Comparison of ENCODE assay signal across 10 cellular contexts in the genomic region with DNA sequence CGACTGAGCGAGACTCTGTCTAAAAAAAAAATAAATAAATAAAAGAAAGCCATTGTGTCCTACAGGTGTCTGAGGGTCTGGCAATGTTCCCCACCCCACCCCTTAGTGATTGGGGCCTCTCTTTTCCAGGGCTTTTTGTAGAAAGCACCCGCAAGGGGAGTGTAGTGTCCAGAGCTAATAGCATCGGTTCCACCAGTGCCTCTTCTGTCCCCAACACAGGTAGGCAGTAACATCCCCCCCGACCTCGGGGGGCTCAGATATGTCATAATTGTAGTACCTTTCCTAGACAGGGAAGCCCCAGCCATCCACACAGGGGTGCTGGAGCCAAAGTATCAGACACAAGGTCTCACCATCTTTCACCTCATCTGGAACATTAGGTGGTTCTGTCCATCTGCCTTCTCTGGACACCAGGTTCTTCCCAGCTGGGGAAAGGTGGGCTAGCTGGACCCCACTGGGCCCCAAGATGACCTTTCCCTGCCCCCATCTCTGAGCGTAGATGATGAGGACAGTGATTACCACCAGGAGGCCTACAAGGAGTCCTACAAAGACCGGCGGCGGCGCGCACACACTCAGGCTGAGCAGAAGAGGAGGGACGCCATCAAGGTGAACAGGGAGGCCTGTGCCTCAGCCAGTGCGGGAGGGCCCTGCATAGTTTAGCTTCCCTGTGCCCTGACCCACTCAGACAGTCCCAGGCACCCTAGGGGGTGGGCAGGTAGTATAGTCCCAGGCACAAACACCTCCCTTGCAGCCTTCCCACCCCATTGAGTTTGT. TPM values are rescaled to one million over a fixed set of nuclear protein-coding genes. Genes with fewer than 3 reads are reported as not detected.
A peak's percentile ranks its signal among the peaks of the same experiment; 100 is the strongest.
DNase-seq lines count a peak whose midpoint lies in the region; ATAC-seq, FAIRE-seq and TF ChIP-seq lines count a peak whose summit lies in the region.
"Had no signal": no experiment of that assay in that cellular context is flagged by ENCODE, and none has a peak within 500 bp of the region (broad histone marks: within the 10 kb centered on the region; RNA-seq: fewer than 3 reads in every experiment).

No MANE protein-coding gene starts in this region.

- peaks cover 8 to 24% of the 10 kb centered on the region in 2 donors for H3K36me3 Mint-ChIP-seq in activated T-cell treated with anti-CD3 and anti-CD28 coated beads, Interleukin-2, amount 50 U/mL, for 72 hours (ENCODE audit: insufficient read depth in 2 of 2)
- H3K36me3 Mint-ChIP-seq in activated T-helper 1 cell treated with anti-CD3 and anti-CD28 coated beads, Interleukin-12 subunit alpha, Interleukin-12 subunit beta, Interleukin-2, Interleukin-4 antibody, amounts not matched to agents 30 ng/mL and 10 ng/mL and 1 ng/mL, durations not matched to agents 14 hours and 24 hours and 36 hours (ENCODE audit: low read depth): peaks cover 43% of the 10 kb centered on the region

- peak overlapping the region; percentile 29 for H3K27ac ChIP-seq in HepG2 (ENCODE audit: extremely low read length, insufficient read depth, low read length)
- H3K27ac ChIP-seq in subcutaneous abdominal adipose tissue (ENCODE audit: low read depth, low read length): peak overlapping the region; percentile 26

- WGBS in HepG2 (ENCODE audit: low lambda C conversion rate): 99% methylated on average over 13 of the region's 14 CpGs

- H3K36me3 ChIP-seq in HepG2 (replicated peaks in 1 of 2; ENCODE audit: control insufficient read depth in 1 of 2, insufficient read depth in 2 of 2, low read length in 2 of 2) (peaks cover 45 to 71% of the 10 kb centered on the region in 2 experiments), subcutaneous abdominal adipose tissue (ENCODE audit: control insufficient read depth in 5 of 5, insufficient read depth in 5 of 5, low read length in 5 of 5) (peaks cover 0 to 76% (median 64%) of the 10 kb centered on the region in 5 donors)

- in situ Hi-C loops in HepG2 (cut with HindIII; ENCODE audit: extremely low pct_ligation_motif_present, low pct_unique_long_range_greater_than_20kb): no loop called here

- DNase-seq in activated T-cell treated with anti-CD3 and anti-CD28 coated beads, Interleukin-2, amount 50 U/mL, for 72 hours: no peak
- no peak for DNase-seq in activated T-cell treated with anti-CD3 and anti-CD28 coated beads for 4 hours
- no peak for DNase-seq in activated T-helper 1 cell treated with anti-CD3 and anti-CD28 coated beads, Interleukin-12 subunit alpha, Interleukin-12 subunit beta, Interleukin-2, Interleukin-4 antibody, amounts not matched to agents 30 ng/mL and 10 ng/mL and 1 ng/mL, durations not matched to agents 14 hours and 24 hours and 36 hours (ENCODE audit: low spot score)
- DNase-seq in HepG2 (ENCODE audit: low spot score): no peak
- DNase-seq in EL: no peak
- DNase-seq in cerebellum (ENCODE audit: low spot score): no peak
- DNase-seq: WERI-Rb-1 had no signal

- H2AFZ ChIP-seq in HepG2 (ENCODE audit: low read length): no peak overlapping the region

- H4K20me1 ChIP-seq in HepG2 (ENCODE audit: insufficient read depth, low read length): no peaks in the 10 kb centered on the region

- peak overlapping the region; percentile 50 for H3K27ac Mint-ChIP-seq in activated T-cell treated with anti-CD3 and anti-CD28 coated beads, Interleukin-2, amount 50 U/mL, for 72 hours
- H3K27ac Mint-ChIP-seq in activated T-helper 1 cell treated with anti-CD3 and anti-CD28 coated beads, Interleukin-12 subunit alpha, Interleukin-12 subunit beta, Interleukin-2, Interleukin-4 antibody, amounts not matched to agents 30 ng/mL and 10 ng/mL and 1 ng/mL, durations not matched to agents 14 hours and 24 hours and 36 hours: peak overlapping the region; percentile 44

- H3K9me3 Mint-ChIP-seq in activated T-cell treated with anti-CD3 and anti-CD28 coated beads, Interleukin-2, amount 50 U/mL, for 72 hours: no peaks in the 10 kb centered on the region
- no peaks in the 10 kb centered on the region for H3K9me3 Mint-ChIP-seq in activated T-helper 1 cell treated with anti-CD3 and anti-CD28 coated beads, Interleukin-12 subunit alpha, Interleukin-12 subunit beta, Interleukin-2, Interleukin-4 antibody, amounts not matched to agents 30 ng/mL and 10 ng/mL and 1 ng/mL, durations not matched to agents 14 hours and 24 hours and 36 hours

- no peaks in the 10 kb centered on the region for H3K27me3 Mint-ChIP-seq in activated T-cell treated with anti-CD3 and anti-CD28 coated beads, Interleukin-2, amount 50 U/mL, for 72 hours (ENCODE audit: low read depth)
- H3K27me3 Mint-ChIP-seq in activated T-helper 1 cell treated with anti-CD3 and anti-CD28 coated beads, Interleukin-12 subunit alpha, Interleukin-12 subunit beta, Interleukin-2, Interleukin-4 antibody, amounts not matched to agents 30 ng/mL and 10 ng/mL and 1 ng/mL, durations not matched to agents 14 hours and 24 hours and 36 hours (ENCODE audit: insufficient read depth): no peaks in the 10 kb centered on the region

- peak overlapping the region; percentile 32 for H3K4me2 ChIP-seq in HepG2 (ENCODE audit: low read depth, low read length)

- TF ChIP-seq EP300 in HepG2 (IDR thresholded peaks at IDR 0.05; ENCODE audit: low read depth in 2 of 2, low read length in 2 of 2) (no peak), HepG2 (CRISPR knock-in tag; IDR thresholded peaks at IDR 0.05; ENCODE audit: borderline replicate concordance) (no peak)

- no peak for TF ChIP-seq RAD21 in HepG2 (CRISPR knock-in tag; IDR thresholded peaks at IDR 0.05)

- H3K4me1 Mint-ChIP-seq in activated T-cell treated with anti-CD3 and anti-CD28 coated beads, Interleukin-2, amount 50 U/mL, for 72 hours (ENCODE audit: low read depth): peaks cover 50% of the 10 kb centered on the region
- peaks cover 32% of the 10 kb centered on the region for H3K4me1 Mint-ChIP-seq in activated T-helper 1 cell treated with anti-CD3 and anti-CD28 coated beads, Interleukin-12 subunit alpha, Interleukin-12 subunit beta, Interleukin-2, Interleukin-4 antibody, amounts not matched to agents 30 ng/mL and 10 ng/mL and 1 ng/mL, durations not matched to agents 14 hours and 24 hours and 36 hours (ENCODE audit: low read depth)

- no peak for FAIRE-seq in HepG2 (lab: Jason Lieb, UNC)
- FAIRE-seq: bronchial epithelial cell had no signal

- H3K4me3 Mint-ChIP-seq in activated T-cell treated with anti-CD3 and anti-CD28 coated beads, Interleukin-2, amount 50 U/mL, for 72 hours: peak overlapping the region; percentile 55 to 97
- peak overlapping the region; percentile 89 for H3K4me3 Mint-ChIP-seq in activated T-helper 1 cell treated with anti-CD3 and anti-CD28 coated beads, Interleukin-12 subunit alpha, Interleukin-12 subunit beta, Interleukin-2, Interleukin-4 antibody, amounts not matched to agents 30 ng/mL and 10 ng/mL and 1 ng/mL, durations not matched to agents 14 hours and 24 hours and 36 hours

- H3K27me3 ChIP-seq in HepG2 (ENCODE audit: control insufficient read depth in 1 of 2, insufficient read depth in 2 of 2, low read length in 2 of 2): no peaks in the 10 kb centered on the region; a peak in 1 of 5 replicates
- H3K27me3 ChIP-seq in subcutaneous abdominal adipose tissue (ENCODE audit: control insufficient read depth in 5 of 5, insufficient read depth in 4 of 5, low read length in 5 of 5): no peaks in the 10 kb centered on the region

- H3K4me1 ChIP-seq in HepG2 (ENCODE audit: insufficient read depth, low read length): peaks cover 60% of the 10 kb centered on the region
- H3K4me1 ChIP-seq in subcutaneous abdominal adipose tissue (ENCODE audit: control insufficient read depth in 5 of 5, insufficient read depth in 5 of 5, low read length in 5 of 5): peaks cover 14 to 65% (median 54%) of the 10 kb centered on the region in 5 donors

- no peak for TF ChIP-seq POLR2A in HepG2 (IDR thresholded peaks at IDR 0.05; ENCODE audit: insufficient read depth in 1 of 2, low read depth in 2 of 2, low read length in 2 of 2)

- H3K4me3 ChIP-seq in HepG2 (replicated peaks in 1 of 3; ENCODE audit: insufficient read depth in 1 of 3, low read depth in 2 of 3, low read length in 3 of 3) (no peak overlapping the region; a peak in 1 of 6 replicates), subcutaneous abdominal adipose tissue (ENCODE audit: low read depth in 1 of 5, low read length in 5 of 5) (no peak overlapping the region)

- intact Hi-C loops in activated T-helper 1 cell treated with anti-CD3 and anti-CD28 coated beads, Interleukin-12 subunit alpha, Interleukin-12 subunit beta, Interleukin-2, Interleukin-4 antibody, amounts not matched to agents 30 ng/mL and 10 ng/mL and 1 ng/mL, durations not matched to agents 14 hours and 24 hours and 36 hours (cut with micrococcal nuclease): loop anchor here (10.0 kb wide), 1 partner anchor 416 kb away; the partner anchor contains the start of genes PTGES3L and RUNDC1
- intact Hi-C loops in HepG2 (cut with micrococcal nuclease; ENCODE audit: unreplicated experiment): no loop called here

- H3K79me2 ChIP-seq in HepG2 (ENCODE audit: insufficient read depth, low read length): peaks cover 26% of the 10 kb centered on the region

- CTCF ChIA-PET in HepG2 (lab: Yijun Ruan, JAX; ENCODE audit: low intra/inter-chr PET ratio, low total read pairs): no interaction called here

- no peak for TF ChIP-seq CTCF in HepG2 (CRISPR knock-in tag; IDR thresholded peaks at IDR 0.05)

- no TSS peak for BruUV-seq in HepG2 (replicated peaks; lab: Mats Ljungman, UMichigan)

- H3K9ac ChIP-seq in HepG2 (ENCODE audit: insufficient read depth, low read depth, low read length) (peak overlapping the region; percentile 36; the same call in 1 of the 2 replicates), subcutaneous abdominal adipose tissue (ENCODE audit: low read length in 5 of 5) (peak overlapping the region in 2 of 5 donors; percentile 31 to 58)

- H3K9me3 ChIP-seq in HepG2 (ENCODE audit: low read length) (no peaks in the 10 kb centered on the region), subcutaneous abdominal adipose tissue (ENCODE audit: control insufficient read depth in 5 of 5, low read length in 5 of 5) (no peaks in the 10 kb centered on the region)

- POLR2A ChIA-PET in HepG2 (lab: Yijun Ruan, JAX): interaction anchor here (4.5 to 8.5 kb wide), 4 partner anchors 8 to 41 kb away, joined by 35 to 128 read pairs (median 70); partner anchors contain the start of genes HSD17B1, NAGLU, PSMC3IP and RETREG3

- ATAC-seq in activated T-cell treated with anti-CD3 and anti-CD28 coated beads, Interleukin-2, amount 50 U/mL, for 72 hours (replicated peaks in 1 of 2): no peak
- ATAC-seq in HepG2: no peak
- ATAC-seq in GM19452 (IDR thresholded peaks at IDR 0.05; ENCODE audit: unreplicated experiment): no peak

RNA-seq across cellular contexts. Expression of gene MLX, which starts 1.6 kb away (rescaled TPM):
- total RNA-seq in activated T-cell treated with anti-CD3 and anti-CD28 coated beads, Interleukin-2, amount 50 U/mL, for 72 hours: 10 to 100 TPM; 38.8 to 41.2 TPM
- 74.1 and 75.4 TPM in 2 replicates for total RNA-seq in activated T-helper 1 cell treated with anti-CD3 and anti-CD28 coated beads, Interleukin-12 subunit alpha, Interleukin-12 subunit beta, Interleukin-2, Interleukin-4 antibody, amounts not matched to agents 30 ng/mL and 10 ng/mL and 1 ng/mL, durations not matched to agents 14 hours and 24 hours and 36 hours
- total RNA-seq in HepG2 (2016; rRNA removed; fragmentation: Illumina TruSeq; extraction: Trizol) (38.9 and 40.2 TPM in 2 replicates), cerebellum (21.6 TPM)
- total RNA-seq in HepG2 (2016; cell fraction: cytosol; rRNA removed; fragmentation: Illumina TruSeq; extraction: Trizol; ENCODE audit: low read depth): 28.0 and 30.5 TPM in 2 replicates
- total RNA-seq in HepG2 (2016; cell fraction: insoluble cytoplasmic fraction; rRNA removed; fragmentation: Illumina TruSeq; extraction: Trizol): 37.2 and 39.5 TPM in 2 replicates
- 34.6 and 39.3 TPM in 2 replicates for total RNA-seq in HepG2 (2016; cell fraction: membrane; rRNA removed; fragmentation: Illumina TruSeq; extraction: Trizol)
- total RNA-seq in HepG2 (2016; cell fraction: nucleus; rRNA removed; fragmentation: Illumina TruSeq; extraction: Trizol): 34.5 and 44.1 TPM in 2 replicates
- polyA plus RNA-seq in HepG2 (2011; rRNA removed): 74.4 and 85.4 TPM in 2 replicates
- polyA plus RNA-seq in HepG2 (2011; cell fraction: cytosol; rRNA removed): 53.2 and 55.1 TPM in 2 replicates
- polyA plus RNA-seq in HepG2 (2011; cell fraction: nucleus; rRNA removed): 173 and 195 TPM in 2 replicates
- 41.9 and 49.7 TPM in 2 replicates for polyA plus RNA-seq in HepG2 (2012)
- 14.9 and 18.6 TPM in 2 replicates for polyA plus RNA-seq in HepG2 (2016; cell fraction: cytosol; fragmentation: Illumina TruSeq; extraction: Trizol; ENCODE audit: low read depth)
- 55.1 and 57.7 TPM in 2 replicates for polyA plus RNA-seq in HepG2 (2016; cell fraction: insoluble cytoplasmic fraction; fragmentation: Illumina TruSeq; extraction: Trizol; ENCODE audit: low read depth)
- 24.6 and 25.0 TPM in 2 replicates for polyA plus RNA-seq in HepG2 (2016; cell fraction: membrane; fragmentation: Illumina TruSeq; extraction: Trizol; ENCODE audit: low read depth)
- 99.9 and 109 TPM in 2 replicates for polyA plus RNA-seq in HepG2 (2016; cell fraction: nucleus; fragmentation: Illumina TruSeq; extraction: Trizol; ENCODE audit: insufficient read depth, low read depth)
- 81.6 and 104 TPM in 2 replicates for polyA minus RNA-seq in HepG2 (2011; rRNA and poly(A)+ RNA removed; ENCODE audit: low replicate concordance)
- polyA minus RNA-seq in HepG2 (2011; cell fraction: cytosol; rRNA and poly(A)+ RNA removed): 29.7 and 33.3 TPM in 2 replicates
- 50.6 and 76.5 TPM in 2 replicates for polyA minus RNA-seq in HepG2 (2011; cell fraction: nucleus; rRNA and poly(A)+ RNA removed)

RNA-seq across cellular contexts. Expression of gene COASY, which starts 6.6 kb away (rescaled TPM):
- 10 to 100 TPM; 98.2 to 98.5 TPM for total RNA-seq in activated T-cell treated with anti-CD3 and anti-CD28 coated beads, Interleukin-2, amount 50 U/mL, for 72 hours
- 93.1 and 95.4 TPM in 2 replicates for total RNA-seq in activated T-helper 1 cell treated with anti-CD3 and anti-CD28 coated beads, Interleukin-12 subunit alpha, Interleukin-12 subunit beta, Interleukin-2, Interleukin-4 antibody, amounts not matched to agents 30 ng/mL and 10 ng/mL and 1 ng/mL, durations not matched to agents 14 hours and 24 hours and 36 hours
- total RNA-seq in HepG2 (2016; rRNA removed; fragmentation: Illumina TruSeq; extraction: Trizol) (90.7 and 115 TPM in 2 replicates), cerebellum (5.6 TPM)
- 22.2 and 24.7 TPM in 2 replicates for total RNA-seq in HepG2 (2016; cell fraction: cytosol; rRNA removed; fragmentation: Illumina TruSeq; extraction: Trizol; ENCODE audit: low read depth)
- 99.1 and 105 TPM in 2 replicates for total RNA-seq in HepG2 (2016; cell fraction: insoluble cytoplasmic fraction; rRNA removed; fragmentation: Illumina TruSeq; extraction: Trizol)
- 64.5 and 68.5 TPM in 2 replicates for total RNA-seq in HepG2 (2016; cell fraction: membrane; rRNA removed; fragmentation: Illumina TruSeq; extraction: Trizol)
- total RNA-seq in HepG2 (2016; cell fraction: nucleus; rRNA removed; fragmentation: Illumina TruSeq; extraction: Trizol): 102 and 126 TPM in 2 replicates
- 125 and 158 TPM in 2 replicates for polyA plus RNA-seq in HepG2 (2011; rRNA removed)
- 60.6 and 76.3 TPM in 2 replicates for polyA plus RNA-seq in HepG2 (2011; cell fraction: cytosol; rRNA removed)
- 464 and 551 TPM in 2 replicates for polyA plus RNA-seq in HepG2 (2011; cell fraction: nucleus; rRNA removed)
- polyA plus RNA-seq in HepG2 (2012): 189 and 231 TPM in 2 replicates
- polyA plus RNA-seq in HepG2 (2016; cell fraction: cytosol; fragmentation: Illumina TruSeq; extraction: Trizol; ENCODE audit: low read depth): 24.2 and 25.6 TPM in 2 replicates
- 120 and 149 TPM in 2 replicates for polyA plus RNA-seq in HepG2 (2016; cell fraction: insoluble cytoplasmic fraction; fragmentation: Illumina TruSeq; extraction: Trizol; ENCODE audit: low read depth)
- 59.9 and 61.3 TPM in 2 replicates for polyA plus RNA-seq in HepG2 (2016; cell fraction: membrane; fragmentation: Illumina TruSeq; extraction: Trizol; ENCODE audit: low read depth)
- polyA plus RNA-seq in HepG2 (2016; cell fraction: nucleus; fragmentation: Illumina TruSeq; extraction: Trizol; ENCODE audit: insufficient read depth, low read depth): 256 and 260 TPM in 2 replicates
- 127 and 141 TPM in 2 replicates for polyA minus RNA-seq in HepG2 (2011; rRNA and poly(A)+ RNA removed; ENCODE audit: low replicate concordance)
- 69.1 and 69.4 TPM in 2 replicates for polyA minus RNA-seq in HepG2 (2011; cell fraction: cytosol; rRNA and poly(A)+ RNA removed)
- 69.1 and 80.1 TPM in 2 replicates for polyA minus RNA-seq in HepG2 (2011; cell fraction: nucleus; rRNA and poly(A)+ RNA removed)

RNA-seq across cellular contexts. Expression of gene PSMC3IP, which starts 9.0 kb away (rescaled TPM):
- 10 to 100 TPM; 31.7 to 40.7 TPM for total RNA-seq in activated T-cell treated with anti-CD3 and anti-CD28 coated beads, Interleukin-2, amount 50 U/mL, for 72 hours
- total RNA-seq in activated T-helper 1 cell treated with anti-CD3 and anti-CD28 coated beads, Interleukin-12 subunit alpha, Interleukin-12 subunit beta, Interleukin-2, Interleukin-4 antibody, amounts not matched to agents 30 ng/mL and 10 ng/mL and 1 ng/mL, durations not matched to agents 14 hours and 24 hours and 36 hours: 27.6 and 31.5 TPM in 2 replicates
- total RNA-seq in HepG2 (2016; rRNA removed; fragmentation: Illumina TruSeq; extraction: Trizol): 20.1 and 22.4 TPM in 2 replicates
- total RNA-seq in HepG2 (2016; cell fraction: cytosol; rRNA removed; fragmentation: Illumina TruSeq; extraction: Trizol; ENCODE audit: low read depth): 25.7 and 27.1 TPM in 2 replicates
- total RNA-seq in HepG2 (2016; cell fraction: insoluble cytoplasmic fraction; rRNA removed; fragmentation: Illumina TruSeq; extraction: Trizol): 19.5 and 23.7 TPM in 2 replicates
- 36.3 and 38.4 TPM in 2 replicates for total RNA-seq in HepG2 (2016; cell fraction: membrane; rRNA removed; fragmentation: Illumina TruSeq; extraction: Trizol)
- 19.9 and 24.0 TPM in 2 replicates for total RNA-seq in HepG2 (2016; cell fraction: nucleus; rRNA removed; fragmentation: Illumina TruSeq; extraction: Trizol)
- polyA plus RNA-seq in HepG2 (2011; rRNA removed): 5.5 and 6.5 TPM in 2 replicates
- 3.1 and 3.3 TPM in 2 replicates for polyA plus RNA-seq in HepG2 (2011; cell fraction: cytosol; rRNA removed)
- 15.1 and 18.7 TPM in 2 replicates for polyA plus RNA-seq in HepG2 (2011; cell fraction: nucleus; rRNA removed)
- polyA plus RNA-seq in HepG2 (2012): 6.5 and 8.5 TPM in 2 replicates
- polyA plus RNA-seq in HepG2 (2016; cell fraction: cytosol; fragmentation: Illumina TruSeq; extraction: Trizol; ENCODE audit: low read depth): 36.9 and 41.0 TPM in 2 replicates
- 31.0 and 31.1 TPM in 2 replicates for polyA plus RNA-seq in HepG2 (2016; cell fraction: insoluble cytoplasmic fraction; fragmentation: Illumina TruSeq; extraction: Trizol; ENCODE audit: low read depth)
- polyA plus RNA-seq in HepG2 (2016; cell fraction: membrane; fragmentation: Illumina TruSeq; extraction: Trizol; ENCODE audit: low read depth): 41.0 and 42.1 TPM in 2 replicates
- 56.5 and 60.1 TPM in 2 replicates for polyA plus RNA-seq in HepG2 (2016; cell fraction: nucleus; fragmentation: Illumina TruSeq; extraction: Trizol; ENCODE audit: insufficient read depth, low read depth)
- polyA minus RNA-seq in HepG2 (2011; rRNA and poly(A)+ RNA removed; ENCODE audit: low replicate concordance): 2.7 and 15.4 TPM in 2 replicates
- 1.6 and 2.4 TPM in 2 replicates for polyA minus RNA-seq in HepG2 (2011; cell fraction: cytosol; rRNA and poly(A)+ RNA removed)
- 9.1 and 9.4 TPM in 2 replicates for polyA minus RNA-seq in HepG2 (2011; cell fraction: nucleus; rRNA and poly(A)+ RNA removed)
- 6.2 TPM for total RNA-seq in cerebellum

RNA-seq across cellular contexts. Expression of gene HSD17B1, which starts 15.8 kb away (rescaled TPM):
- 1 to 10 TPM; 1.3 to 1.8 TPM for total RNA-seq in activated T-cell treated with anti-CD3 and anti-CD28 coated beads, Interleukin-2, amount 50 U/mL, for 72 hours
- 0.49 and 0.78 TPM in 2 replicates for total RNA-seq in activated T-helper 1 cell treated with anti-CD3 and anti-CD28 coated beads, Interleukin-12 subunit alpha, Interleukin-12 subunit beta, Interleukin-2, Interleukin-4 antibody, amounts not matched to agents 30 ng/mL and 10 ng/mL and 1 ng/mL, durations not matched to agents 14 hours and 24 hours and 36 hours
- total RNA-seq in HepG2 (2016; rRNA removed; fragmentation: Illumina TruSeq; extraction: Trizol) (0.77 and 0.93 TPM in 2 replicates), cerebellum (1.8 TPM)
- total RNA-seq in HepG2 (2016; cell fraction: cytosol; rRNA removed; fragmentation: Illumina TruSeq; extraction: Trizol; ENCODE audit: low read depth): 0.88 and 1.6 TPM in 2 replicates
- total RNA-seq in HepG2 (2016; cell fraction: insoluble cytoplasmic fraction; rRNA removed; fragmentation: Illumina TruSeq; extraction: Trizol): 1.00 and 1.1 TPM in 2 replicates
- 0.71 and 0.90 TPM in 2 replicates for total RNA-seq in HepG2 (2016; cell fraction: membrane; rRNA removed; fragmentation: Illumina TruSeq; extraction: Trizol)
- total RNA-seq in HepG2 (2016; cell fraction: nucleus; rRNA removed; fragmentation: Illumina TruSeq; extraction: Trizol): 0.53 and 1.1 TPM in 2 replicates
- 0.34 and 0.54 TPM in 2 replicates for polyA plus RNA-seq in HepG2 (2011; rRNA removed)
- 0.22 and 0.75 TPM in 2 replicates for polyA plus RNA-seq in HepG2 (2011; cell fraction: cytosol; rRNA removed)
- polyA plus RNA-seq in HepG2 (2011; cell fraction: nucleus; rRNA removed): 2.1 and 2.9 TPM in 2 replicates
- polyA plus RNA-seq in HepG2 (2012): 3.1 and 4.6 TPM in 2 replicates
- 0.66 and 0.93 TPM in 2 replicates for polyA plus RNA-seq in HepG2 (2016; cell fraction: cytosol; fragmentation: Illumina TruSeq; extraction: Trizol; ENCODE audit: low read depth)
- polyA plus RNA-seq in HepG2 (2016; cell fraction: insoluble cytoplasmic fraction; fragmentation: Illumina TruSeq; extraction: Trizol; ENCODE audit: low read depth): 0.40 and 0.55 TPM in 2 replicates
- polyA plus RNA-seq in HepG2 (2016; cell fraction: membrane; fragmentation: Illumina TruSeq; extraction: Trizol; ENCODE audit: low read depth): 0.49 TPM in 2 replicates
- polyA plus RNA-seq in HepG2 (2016; cell fraction: nucleus; fragmentation: Illumina TruSeq; extraction: Trizol; ENCODE audit: insufficient read depth, low read depth): 1.3 and 1.4 TPM in 2 replicates
- 0.94 and 1.4 TPM in 2 replicates for polyA minus RNA-seq in HepG2 (2011; rRNA and poly(A)+ RNA removed; ENCODE audit: low replicate concordance)
- polyA minus RNA-seq in HepG2 (2011; cell fraction: cytosol; rRNA and poly(A)+ RNA removed): 0.62 and 0.89 TPM in 2 replicates
- polyA minus RNA-seq in HepG2 (2011; cell fraction: nucleus; rRNA and poly(A)+ RNA removed): 1.2 and 1.3 TPM in 2 replicates

RNA-seq across cellular contexts. Expression of gene NAGLU, which starts 32.5 kb away (rescaled TPM):
- total RNA-seq in activated T-cell treated with anti-CD3 and anti-CD28 coated beads, Interleukin-2, amount 50 U/mL, for 72 hours: 1 to 10 TPM; 9.4 to 9.8 TPM
- 18.2 and 20.8 TPM in 2 replicates for total RNA-seq in activated T-helper 1 cell treated with anti-CD3 and anti-CD28 coated beads, Interleukin-12 subunit alpha, Interleukin-12 subunit beta, Interleukin-2, Interleukin-4 antibody, amounts not matched to agents 30 ng/mL and 10 ng/mL and 1 ng/mL, durations not matched to agents 14 hours and 24 hours and 36 hours
- total RNA-seq in HepG2 (2016; rRNA removed; fragmentation: Illumina TruSeq; extraction: Trizol) (13.1 and 40.1 TPM in 2 replicates), cerebellum (8.8 TPM)
- total RNA-seq in HepG2 (2016; cell fraction: cytosol; rRNA removed; fragmentation: Illumina TruSeq; extraction: Trizol; ENCODE audit: low read depth): 11.7 and 11.8 TPM in 2 replicates
- 11.6 and 40.3 TPM in 2 replicates for total RNA-seq in HepG2 (2016; cell fraction: insoluble cytoplasmic fraction; rRNA removed; fragmentation: Illumina TruSeq; extraction: Trizol)
- 16.4 and 17.9 TPM in 2 replicates for total RNA-seq in HepG2 (2016; cell fraction: membrane; rRNA removed; fragmentation: Illumina TruSeq; extraction: Trizol)
- 46.8 and 52.2 TPM in 2 replicates for total RNA-seq in HepG2 (2016; cell fraction: nucleus; rRNA removed; fragmentation: Illumina TruSeq; extraction: Trizol)
- 28.2 and 29.4 TPM in 2 replicates for polyA plus RNA-seq in HepG2 (2011; rRNA removed)
- 19.2 and 36.3 TPM in 2 replicates for polyA plus RNA-seq in HepG2 (2011; cell fraction: cytosol; rRNA removed)
- polyA plus RNA-seq in HepG2 (2011; cell fraction: nucleus; rRNA removed): 76.6 and 98.9 TPM in 2 replicates
- polyA plus RNA-seq in HepG2 (2012): 20.7 and 21.0 TPM in 2 replicates
- 8.0 and 8.6 TPM in 2 replicates for polyA plus RNA-seq in HepG2 (2016; cell fraction: cytosol; fragmentation: Illumina TruSeq; extraction: Trizol; ENCODE audit: low read depth)
- polyA plus RNA-seq in HepG2 (2016; cell fraction: insoluble cytoplasmic fraction; fragmentation: Illumina TruSeq; extraction: Trizol; ENCODE audit: low read depth): 12.0 and 16.4 TPM in 2 replicates
- 11.8 and 12.2 TPM in 2 replicates for polyA plus RNA-seq in HepG2 (2016; cell fraction: membrane; fragmentation: Illumina TruSeq; extraction: Trizol; ENCODE audit: low read depth)
- 83.1 and 85.8 TPM in 2 replicates for polyA plus RNA-seq in HepG2 (2016; cell fraction: nucleus; fragmentation: Illumina TruSeq; extraction: Trizol; ENCODE audit: insufficient read depth, low read depth)
- 23.9 and 52.5 TPM in 2 replicates for polyA minus RNA-seq in HepG2 (2011; rRNA and poly(A)+ RNA removed; ENCODE audit: low replicate concordance)
- polyA minus RNA-seq in HepG2 (2011; cell fraction: cytosol; rRNA and poly(A)+ RNA removed): 17.1 and 17.5 TPM in 2 replicates
- polyA minus RNA-seq in HepG2 (2011; cell fraction: nucleus; rRNA and poly(A)+ RNA removed): 31.7 and 32.4 TPM in 2 replicates
